ENCODE assay signal across 13 cellular contexts in genomic region chr20:47284373-47284772, GRCh38.
"Had no signal": no experiment of that assay in that cellular context is flagged by ENCODE, and none has a peak within 500 bp of the region (broad histone marks: within the 10 kb centered on the region; RNA-seq: fewer than 3 reads in every experiment).

No MANE protein-coding gene starts in this region.

- ATAC-seq: activated CD8-positive, alpha-beta T cell treated with anti-CD3 and anti-CD28 coated beads for 36 hours; activated naive CD4-positive, alpha-beta T cell treated with anti-CD3 and anti-CD28 coated beads, Interleukin-2, amount 50 U/mL, for 72 hours; effector memory CD8-positive, alpha-beta T cell; natural killer cell had no signal

- H3K4me3 ChIP-seq: stomach, thoracic aorta had no signal

- H3K27me3 Mint-ChIP-seq: activated CD8-positive, alpha-beta T cell treated with anti-CD3 and anti-CD28 coated beads for 36 hours; dendritic cell treated with granulocyte-macrophage colony-stimulating factor and Interleukin-4, amounts not matched to agents 40 ng/mL and 50 ng/mL, for 4 days; effector memory CD8-positive, alpha-beta T cell had no signal

- H3K4me3 Mint-ChIP-seq: activated CD8-positive, alpha-beta T cell treated with anti-CD3 and anti-CD28 coated beads for 36 hours; dendritic cell treated with granulocyte-macrophage colony-stimulating factor and Interleukin-4, amounts not matched to agents 40 ng/mL and 50 ng/mL, for 4 days; effector memory CD8-positive, alpha-beta T cell; natural killer cell had no signal

- H3K9me3 ChIP-seq: stomach, thoracic aorta had no signal

- DNase-seq: activated CD8-positive, alpha-beta memory T cell treated with anti-CD3 and anti-CD28 coated beads, Interleukin-2, amount 50 U/mL, for 48 hours; activated CD8-positive, alpha-beta T cell treated with anti-CD3 and anti-CD28 coated beads for 36 hours; brain microvascular endothelial cell; cerebellar nuclear complex; effector memory CD8-positive, alpha-beta T cell; hippocampal formation; natural killer cell; stimulated activated CD4-positive, alpha-beta T cell treated with anti-CD3 and anti-CD28 coated beads, Interleukin-2, amount 100 ng/mL, for 48 hours; stimulated activated CD8-positive, alpha-beta memory T cell treated with anti-CD3 and anti-CD28 coated beads, Interleukin-4, amount 100 ng/mL, for 48 hours; stomach had no signal

- H3K9me3 Mint-ChIP-seq: activated CD8-positive, alpha-beta T cell treated with anti-CD3 and anti-CD28 coated beads for 36 hours; activated naive CD4-positive, alpha-beta T cell treated with anti-CD3 and anti-CD28 coated beads, Interleukin-2, amount 50 U/mL, for 72 hours; dendritic cell treated with granulocyte-macrophage colony-stimulating factor and Interleukin-4, amounts not matched to agents 40 ng/mL and 50 ng/mL, for 4 days; effector memory CD8-positive, alpha-beta T cell; natural killer cell had no signal

- H3K27me3 ChIP-seq: brain microvascular endothelial cell, stomach had no signal

- H3K27ac ChIP-seq: brain microvascular endothelial cell, stomach, thoracic aorta had no signal

- H3K27ac Mint-ChIP-seq: activated CD8-positive, alpha-beta T cell treated with anti-CD3 and anti-CD28 coated beads for 36 hours; dendritic cell treated with granulocyte-macrophage colony-stimulating factor and Interleukin-4, amounts not matched to agents 40 ng/mL and 50 ng/mL, for 4 days had no signal
